Comparison of ENCODE assay signal across 17 cellular contexts in the genomic region with DNA sequence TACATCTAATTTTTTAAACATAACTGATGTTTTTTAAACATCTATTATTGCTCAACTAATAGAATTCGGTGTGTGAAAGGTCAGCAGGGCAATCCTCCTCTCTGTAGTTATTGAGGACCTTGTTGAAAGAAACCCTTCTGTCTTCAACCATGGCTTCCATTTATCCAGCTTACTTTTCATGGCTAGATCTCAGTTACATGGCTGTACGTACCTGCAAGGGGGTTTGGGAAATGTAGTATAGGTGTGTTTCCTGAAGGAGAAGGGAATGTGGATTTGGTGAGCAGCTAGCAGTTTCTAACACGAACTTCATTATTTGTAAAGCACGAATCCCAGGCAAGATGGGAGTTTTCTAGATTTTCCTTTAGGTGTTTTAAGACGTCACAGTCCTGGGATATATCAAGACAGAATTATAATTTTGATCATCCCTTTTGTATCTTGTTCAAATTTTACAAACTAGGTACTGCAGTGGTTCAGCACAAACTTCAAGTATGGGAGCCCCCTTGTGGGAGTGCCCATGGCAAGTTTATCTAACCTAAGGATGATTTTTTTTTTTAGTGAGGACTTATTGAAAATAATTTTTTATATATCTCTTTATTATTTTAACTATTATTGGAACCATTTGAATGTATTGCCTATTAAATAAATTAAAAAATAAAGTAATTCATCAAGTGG. TPM values are rescaled to one million over a fixed set of nuclear protein-coding genes. Genes with fewer than 3 reads are reported as not detected.
DNase-seq lines count a peak whose midpoint lies in the region; ATAC-seq and TF ChIP-seq lines count a peak whose summit lies in the region.
"Had no signal": no experiment of that assay in that cellular context is flagged by ENCODE, and none has a peak within 500 bp of the region (broad histone marks: within the 10 kb centered on the region; RNA-seq: fewer than 3 reads in every experiment).

No MANE protein-coding gene starts in this region.

- H3K79me2 ChIP-seq in HCT116 (ENCODE audit: insufficient read depth, low read length), result no peaks in the 10 kb centered on the region
- H3K79me2 ChIP-seq in SK-N-SH (ENCODE audit: insufficient read depth), result peaks cover 22% of the 10 kb centered on the region

- RAD21 ChIA-PET in HCT116 (lab: Charles Lee; ENCODE audit: low non-redundant PET in 1 of 2, low total read pairs in 2 of 2, uncharacterized antibody in 2 of 2, unreplicated experiment in 2 of 2), result no interaction called here

- TF ChIP-seq EP300 in SK-N-SH (IDR thresholded peaks at IDR 0.05; ENCODE audit: borderline replicate concordance in 1 of 2, low read depth in 1 of 2, low read length in 1 of 2), result no peak

- TF ChIP-seq CTCF in A673 (conservative IDR thresholded peaks at IDR 0.05; ENCODE audit: low read depth, low read length), result peak; percentile 47; the same call in 1 of the 2 replicates
- peak in 2 of 3 experiments; percentile 4 to 23; a peak in 2 of 6 replicates for TF ChIP-seq CTCF in HCT116 (IDR thresholded peaks at IDR 0.05 in 2 of 3, conservative IDR thresholded peaks at IDR 0.05 in 1 of 3; ENCODE audit: borderline replicate concordance in 1 of 3, insufficient read depth in 1 of 3, low read depth in 2 of 3, low read length in 2 of 3)
- TF ChIP-seq CTCF in SK-N-SH (IDR thresholded peaks at IDR 0.05), result peak; percentile 33
- TF ChIP-seq CTCF in progenitor cell of endocrine pancreas (IDR thresholded peaks at IDR 0.05; ENCODE audit: unreplicated experiment), result no peak

- H2AFZ ChIP-seq in HCT116 (ENCODE audit: low read depth, low read length, poor library complexity, severe bottlenecking) (no peak overlapping the region), SK-N-SH (ENCODE audit: low read depth) (no peak overlapping the region)

- intact Hi-C loops in A673 (cut with micrococcal nuclease; ENCODE audit: unreplicated experiment), result loop anchor here (2.0 kb wide), 1 partner anchor 188 kb away; no protein-coding TSS in a partner anchor
- intact Hi-C loops in HCT116 (cut with micrococcal nuclease), result loop anchor here (1.0 kb wide), 1 partner anchor 188 kb away; no protein-coding TSS in a partner anchor

- H3K4me2 ChIP-seq in HCT116 (ENCODE audit: low read length), result no peak overlapping the region
- peak overlapping the region; percentile 11; the same call in 1 of the 2 replicates for H3K4me2 ChIP-seq in SK-N-SH

- no peaks in the 10 kb centered on the region for H3K9me2 ChIP-seq in HCT116 (ENCODE audit: insufficient read depth)
- H3K9me2 ChIP-seq in SK-N-SH, result no peaks in the 10 kb centered on the region

- no peak overlapping the region for H3K27ac Mint-ChIP-seq in progenitor cell of endocrine pancreas
- H3K27ac Mint-ChIP-seq: activated naive CD8-positive, alpha-beta T cell treated with anti-CD3 and anti-CD28 coated beads, Interleukin-2, amount 10 ng/mL, durations not matched to agents 7 days and 5 days; T-helper 1 cell treated with Interleukin-12 subunit alpha and Interleukin-12 subunit beta and Interleukin-4 antibody, amounts not matched to agents 30 μg/mL and 1 μg/mL, for 36 hours had no signal

- ATAC-seq in HCT116 (no peak), HG03469 (IDR thresholded peaks at IDR 0.05; ENCODE audit: unreplicated experiment) (no peak)
- ATAC-seq: heart right ventricle had no signal

- no peaks in the 10 kb centered on the region for H3K27me3 Mint-ChIP-seq in progenitor cell of endocrine pancreas

- POLR2A ChIA-PET in A673 (lab: Charles Lee; ENCODE audit: low non-redundant PET) (no interaction called here), HCT116 (lab: Charles Lee) (no interaction called here), SK-N-SH (lab: Yijun Ruan, JAX) (no interaction called here)

- no peak overlapping the region for H3K9ac ChIP-seq in HCT116 (ENCODE audit: low read length)
- no peak overlapping the region for H3K9ac ChIP-seq in SK-N-SH

- TF ChIP-seq RAD21 in HCT116 (IDR thresholded peaks at IDR 0.05; ENCODE audit: low read depth), result peak; percentile 43
- peak; percentile 15; the same call in 1 of the 2 replicates for TF ChIP-seq RAD21 in SK-N-SH (IDR thresholded peaks at IDR 0.05; ENCODE audit: low read length)

- peaks cover 9% of the 10 kb centered on the region for H3K4me1 Mint-ChIP-seq in progenitor cell of endocrine pancreas (ENCODE audit: low read depth)

- TF ChIP-seq POLR2A in HCT116 (IDR thresholded peaks at IDR 0.05; ENCODE audit: borderline replicate concordance, extremely low read depth, insufficient read depth, insufficient read length), result no peak

- BruUV-seq in A673 (replicated peaks; lab: Mats Ljungman, UMichigan) (no TSS peak), HCT116 (replicated peaks; lab: Mats Ljungman, UMichigan) (no TSS peak)

- H3K4me1 ChIP-seq in A673 (ENCODE audit: insufficient read depth, low read length, poor library complexity, severe bottlenecking) (peaks cover 6% of the 10 kb centered on the region), HCT116 (ENCODE audit: control insufficient read depth in 1 of 2, insufficient read depth in 2 of 2, low read length in 2 of 2) (peaks cover 11 to 26% of the 10 kb centered on the region in 2 experiments), SK-N-SH (ENCODE audit: control insufficient read depth in 1 of 2, insufficient read depth in 2 of 2, low read depth in 1 of 2, low read length in 1 of 2) (peaks cover 3 to 22% of the 10 kb centered on the region in 2 experiments; a peak in 3 of 4 replicates)

- WGBS in SK-N-SH (ENCODE audit: low lambda C conversion rate), result 93% methylated on average over 5 of the region's 5 CpGs

- CTCF ChIA-PET in A673 (lab: Charles Lee), result no interaction called here
- CTCF ChIA-PET in HCT116 (lab: Charles Lee), result interaction anchor here (1.3 to 1.5 kb wide), 2 partner anchors 54 to 187 kb away, joined by 3 to 5 read pairs; no protein-coding TSS in a partner anchor
- CTCF ChIA-PET in SK-N-SH (lab: Yijun Ruan, JAX), result interaction anchor here (0.5 to 1.8 kb wide), 4 partner anchors 35 to 187 kb away, joined by 3 to 10 read pairs (median 3); no protein-coding TSS in a partner anchor

- H3K27me3 ChIP-seq in A673 (replicated peaks; ENCODE audit: insufficient read depth, low read depth, low read length, poor library complexity), result no peaks in the 10 kb centered on the region
- no peaks in the 10 kb centered on the region for H3K27me3 ChIP-seq in HCT116 (ENCODE audit: insufficient read depth, low read length)
- no peaks in the 10 kb centered on the region for H3K27me3 ChIP-seq in SK-N-SH (ENCODE audit: insufficient read depth)
- H3K27me3 ChIP-seq: dorsolateral prefrontal cortex, heart right ventricle had no signal

- H4K20me1 ChIP-seq in HCT116 (ENCODE audit: insufficient read depth) (no peaks in the 10 kb centered on the region; the same call in 1 of the 2 replicates), SK-N-SH (ENCODE audit: insufficient read depth) (no peaks in the 10 kb centered on the region)

- H3F3A ChIP-seq in SK-N-SH (replicated peaks; ENCODE audit: insufficient read depth), result peaks cover 20% of the 10 kb centered on the region

- H3K9me3 ChIP-seq in A673 (ENCODE audit: low read depth, low read length, poor library complexity, severe bottlenecking) (no peaks in the 10 kb centered on the region), HCT116 (ENCODE audit: control insufficient read depth in 1 of 2, insufficient read depth in 1 of 2, low read depth in 1 of 2, low read length in 2 of 2) (no peaks in the 10 kb centered on the region), SK-N-SH (0 out of 2 replicates have a peak, but pooled peaks cover 5% of the 10 kb centered on the region)
- H3K9me3 ChIP-seq: heart right ventricle had no signal

- peak; percentile 32 for DNase-seq in A673 (ENCODE audit: low spot score)
- no peak for DNase-seq in HCT116 (ENCODE audit: low read depth, low spot score)
- no peak for DNase-seq in SK-N-SH
- peak; percentile 25 for DNase-seq in fibroblast of peridontal ligament (ENCODE audit: extremely low read depth)
- no peak for DNase-seq in 8988T
- no peak for DNase-seq in progenitor cell of endocrine pancreas (ENCODE audit: low spot score, unreplicated experiment)
- no peak for DNase-seq in SKM-1 (lab: John Stamatoyannopoulos, UW; ENCODE audit: unreplicated experiment)
- DNase-seq: activated naive CD8-positive, alpha-beta T cell treated with anti-CD3 and anti-CD28 coated beads, Interleukin-2, amount 10 ng/mL, durations not matched to agents 7 days and 5 days; C1 segment of cervical spinal cord; dorsolateral prefrontal cortex; heart right ventricle; mammary epithelial cell; NCI-H1694 treated with DMSO at 0.1 percent for 48 hours; NK-92 treated with Interleukin-12 subunit alpha and Interleukin-12 subunit beta, amount 100 ng/mL, for 24 hours; posterior cingulate gyrus had no signal

- H3K27ac ChIP-seq in A673 (ENCODE audit: low read depth, low read length, poor library complexity, severe bottlenecking) (no peak overlapping the region), HCT116 (ENCODE audit: low read depth, low read length) (no peak overlapping the region), SK-N-SH (ENCODE audit: low read depth in 2 of 2, low read length in 1 of 2) (peak overlapping the region; percentile 20 to 74; a peak in 2 of 4 replicates)
- H3K27ac ChIP-seq: dorsolateral prefrontal cortex, heart right ventricle had no signal

- no peaks in the 10 kb centered on the region for H3K36me3 ChIP-seq in A673 (ENCODE audit: insufficient read depth, low read length, poor library complexity, severe bottlenecking)
- H3K36me3 ChIP-seq in HCT116 (ENCODE audit: control insufficient read depth in 1 of 2, insufficient read depth in 2 of 2, low read length in 2 of 2), result no peaks in the 10 kb centered on the region
- peaks cover 0 to 19% of the 10 kb centered on the region in 2 experiments for H3K36me3 ChIP-seq in SK-N-SH (replicated peaks in 1 of 2; ENCODE audit: control insufficient read depth in 1 of 2, insufficient read depth in 2 of 2, low read length in 1 of 2)

- H3K9me3 Mint-ChIP-seq in progenitor cell of endocrine pancreas (ENCODE audit: low read depth), result peaks cover 5% of the 10 kb centered on the region
- H3K9me3 Mint-ChIP-seq: activated naive CD8-positive, alpha-beta T cell treated with anti-CD3 and anti-CD28 coated beads, Interleukin-2, amount 10 ng/mL, durations not matched to agents 7 days and 5 days; T-helper 1 cell treated with Interleukin-12 subunit alpha and Interleukin-12 subunit beta and Interleukin-4 antibody, amounts not matched to agents 30 μg/mL and 1 μg/mL, for 36 hours had no signal

- H3K4me3 ChIP-seq in A673 (ENCODE audit: low read depth, low read length, poor library complexity, severe bottlenecking) (no peak overlapping the region), HCT116 (replicated peaks in 1 of 2; ENCODE audit: low read depth in 1 of 2, low read length in 2 of 2) (no peak overlapping the region), SK-N-SH (ENCODE audit: low read depth in 2 of 2, low read length in 1 of 2) (no peak overlapping the region)
- H3K4me3 ChIP-seq: dorsolateral prefrontal cortex, heart right ventricle had no signal

- H3K4me3 Mint-ChIP-seq in progenitor cell of endocrine pancreas (ENCODE audit: low read depth), result no peak overlapping the region
- H3K4me3 Mint-ChIP-seq: activated naive CD8-positive, alpha-beta T cell treated with anti-CD3 and anti-CD28 coated beads, Interleukin-2, amount 10 ng/mL, durations not matched to agents 7 days and 5 days; T-helper 1 cell treated with Interleukin-12 subunit alpha and Interleukin-12 subunit beta and Interleukin-4 antibody, amounts not matched to agents 30 μg/mL and 1 μg/mL, for 36 hours had no signal

- peaks cover 16% of the 10 kb centered on the region for H3K36me3 Mint-ChIP-seq in progenitor cell of endocrine pancreas (ENCODE audit: insufficient read depth)
- H3K36me3 Mint-ChIP-seq: activated naive CD8-positive, alpha-beta T cell treated with anti-CD3 and anti-CD28 coated beads, Interleukin-2, amount 10 ng/mL, durations not matched to agents 7 days and 5 days had no signal

RNA-seq across cellular contexts. Expression of a gene that starts 41.6 kb away (rescaled TPM):
- 7.8 and 12.0 TPM in 2 replicates for total RNA-seq in A673 (2021)
- 12.8 TPM for total RNA-seq in HCT116 (2021; ENCODE audit: unreplicated experiment)
- 5.7 and 7.9 TPM in 2 replicates for polyA plus RNA-seq in HCT116 (2012)
- polyA plus RNA-seq in SK-N-SH (2012; rRNA removed), result 13.7 and 21.2 TPM in 2 replicates
- polyA plus RNA-seq in SK-N-SH (2012; cell fraction: cytosol; rRNA removed), result 8.1 and 10.1 TPM in 2 replicates
- 56.2 and 64.5 TPM in 2 replicates for polyA plus RNA-seq in SK-N-SH (2012; cell fraction: nucleus; rRNA removed)
- 20.0 and 23.9 TPM in 2 replicates for total RNA-seq in progenitor cell of endocrine pancreas
- total RNA-seq: activated naive CD8-positive, alpha-beta T cell treated with anti-CD3 and anti-CD28 coated beads, Interleukin-2, amount 10 ng/mL, durations not matched to agents 7 days and 5 days had no signal

Comparison
In these comparisons a context has a peak if more than half of its experiments do, and no peak if none do; other contexts are left out.
1. DNase-seq: peak in A673 (single experiment) and fibroblast of peridontal ligament (single experiment); none in HCT116 (single experiment), SK-N-SH (single experiment), 8988T (single experiment), progenitor cell of endocrine pancreas (single experiment) and SKM-1 (single experiment).
2. H3K27ac ChIP-seq: peak in SK-N-SH (2 of 2); none in A673 (single experiment) and HCT116 (single experiment).